1 cellular context compared by ENCODE assay signal in the genomic region with DNA sequence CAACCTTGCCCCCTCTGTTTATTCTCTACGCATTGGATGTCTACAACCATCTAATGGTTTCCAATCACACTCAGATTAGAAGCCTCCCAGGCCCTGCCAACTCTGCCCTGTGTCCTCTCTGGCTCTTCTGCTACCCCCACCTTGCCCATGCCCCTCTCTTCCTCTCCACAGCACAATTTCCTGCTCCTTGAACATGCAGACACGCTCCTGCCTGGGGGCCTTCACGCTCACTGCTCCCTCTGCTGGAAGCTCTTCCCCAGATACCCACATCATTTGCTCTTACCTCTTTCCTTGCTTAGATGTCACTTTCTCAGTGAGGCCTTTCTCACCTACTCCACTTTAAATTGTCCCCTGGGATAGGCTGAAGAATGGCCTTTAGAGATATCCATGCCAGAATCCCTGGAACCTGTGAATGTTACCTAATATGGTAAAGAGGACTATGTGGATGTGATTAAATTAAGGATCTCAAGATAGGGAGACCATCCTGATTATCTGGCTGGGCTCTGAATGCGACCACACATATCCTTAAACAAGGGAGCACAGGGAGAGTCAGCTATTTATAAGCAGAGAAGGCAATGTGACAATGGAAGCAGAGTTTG.
TF ChIP-seq lines count a peak whose summit lies in the region.

No MANE protein-coding gene starts in this region.

TF ChIP-seq in SK-N-SH, 30 proteins besides CTCF, POLR2A, EP300 and RAD21 (continued from another document):
- TF ChIP-seq FOXJ3 (CRISPR knock-in tag; IDR thresholded peaks at IDR 0.05), result no peak
- no peak for TF ChIP-seq ELF1 (IDR thresholded peaks at IDR 0.05)
- peak; percentile 42 for TF ChIP-seq SMC3 (IDR thresholded peaks at IDR 0.05; ENCODE audit: low read depth, low read length)
